ENCODE assay signal across 7 cellular contexts in the genomic region with DNA sequence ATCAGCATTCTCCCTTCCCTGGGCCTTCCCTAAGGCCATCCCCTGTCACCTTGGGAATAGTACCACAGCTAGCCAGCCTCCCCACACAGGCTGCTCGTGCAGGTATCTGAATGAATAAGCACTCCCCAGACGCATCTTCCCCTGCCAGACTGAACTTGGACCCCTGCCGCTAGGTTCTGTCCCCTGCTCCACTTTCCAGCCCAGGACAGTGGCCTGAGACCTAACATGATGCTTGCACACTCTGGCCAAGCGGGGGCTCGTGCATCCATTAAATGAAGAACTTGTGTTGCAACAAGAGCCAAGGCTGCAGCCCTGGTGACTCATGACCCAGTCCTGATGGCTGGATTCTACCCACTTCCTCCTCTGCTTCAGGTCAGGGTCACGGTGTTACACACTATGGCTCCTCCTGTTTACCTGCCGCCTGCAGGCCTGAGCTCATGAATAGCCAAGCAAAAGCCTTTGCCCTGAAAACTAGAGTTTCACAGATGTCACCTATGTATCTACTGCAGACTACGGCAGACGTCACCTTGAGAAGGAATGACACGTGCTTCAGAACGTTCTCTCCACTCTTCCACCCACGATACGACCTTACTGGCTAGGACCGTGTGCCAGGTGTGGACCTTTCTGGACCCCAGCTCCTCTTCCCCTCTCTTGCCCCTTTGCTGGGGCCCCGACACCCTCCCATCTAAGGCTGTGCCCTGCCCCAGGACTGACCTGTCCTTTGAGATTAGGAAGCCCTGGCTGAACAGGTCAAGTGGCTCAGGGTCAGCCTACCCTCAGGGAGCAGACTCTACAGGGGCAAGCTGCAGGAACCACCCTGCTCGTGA.
DNase-seq lines count a peak whose midpoint lies in the region; ATAC-seq and TF ChIP-seq lines count a peak whose summit lies in the region.

No MANE protein-coding gene starts in this region.

- H3K9me3 Mint-ChIP-seq in stimulated activated memory B cell treated with anti-CD40 and anti-IgM and Interleukin-4, amounts not matched to agents 10 μg/mL and 1 μg/mL and 100 μg/mL, for 72 hours: no peaks in the 10 kb centered on the region

- H3K27ac Mint-ChIP-seq in stimulated activated memory B cell treated with anti-CD40 and anti-IgM and Interleukin-4, amounts not matched to agents 10 μg/mL and 1 μg/mL and 100 μg/mL, for 72 hours: peak overlapping the region; percentile 70

- H3K27me3 Mint-ChIP-seq in stimulated activated memory B cell treated with anti-CD40 and anti-IgM and Interleukin-4, amounts not matched to agents 10 μg/mL and 1 μg/mL and 100 μg/mL, for 72 hours: peaks cover 21% of the 10 kb centered on the region

- peaks cover 7% of the 10 kb centered on the region for H3K36me3 Mint-ChIP-seq in stimulated activated memory B cell treated with anti-CD40 and anti-IgM and Interleukin-4, amounts not matched to agents 10 μg/mL and 1 μg/mL and 100 μg/mL, for 72 hours

- no peak for TF ChIP-seq CTCF in foreskin fibroblast (IDR thresholded peaks at IDR 0.05; ENCODE audit: low read depth, low read length)

- ATAC-seq in GM18505 (IDR thresholded peaks at IDR 0.05; ENCODE audit: unreplicated experiment): peak; percentile 78
- peak; percentile 80 for ATAC-seq in HG02938 (IDR thresholded peaks at IDR 0.05; ENCODE audit: unreplicated experiment)
- peak; percentile 96 for ATAC-seq in stimulated activated memory B cell treated with anti-CD40 and anti-IgM and Interleukin-4, amounts not matched to agents 10 μg/mL and 1 μg/mL and 100 μg/mL, for 72 hours
- ATAC-seq in HG03280 (IDR thresholded peaks at IDR 0.05; ENCODE audit: unreplicated experiment): no peak

- peak overlapping the region; percentile 41 for H3K4me3 Mint-ChIP-seq in stimulated activated memory B cell treated with anti-CD40 and anti-IgM and Interleukin-4, amounts not matched to agents 10 μg/mL and 1 μg/mL and 100 μg/mL, for 72 hours

- H3K4me3 ChIP-seq in foreskin fibroblast (ENCODE audit: low read depth in 1 of 2, low read length in 2 of 2): no peak overlapping the region

- DNase-seq in foreskin fibroblast (peak; percentile 81 to 89), iPS-NIHi11 (ENCODE audit: low spot score) (no peak)

- H3K4me1 Mint-ChIP-seq in stimulated activated memory B cell treated with anti-CD40 and anti-IgM and Interleukin-4, amounts not matched to agents 10 μg/mL and 1 μg/mL and 100 μg/mL, for 72 hours: peaks cover 46% of the 10 kb centered on the region

- TF ChIP-seq POLR2A in GM18505 (IDR thresholded peaks at IDR 0.05; ENCODE audit: borderline replicate concordance, extremely low read depth, insufficient read depth, insufficient read length) (no peak), Raji (IDR thresholded peaks at IDR 0.05; ENCODE audit: insufficient read depth, low read depth, low read length) (peak; percentile 35; the same call in 1 of the 2 replicates)
